ENCODE assay signal across 33 cellular contexts in genomic region chr12:28346567-28346966, GRCh38.
"Had no signal": no experiment of that assay in that cellular context is flagged by ENCODE, and none has a peak within 500 bp of the region (broad histone marks: within the 10 kb centered on the region; RNA-seq: fewer than 3 reads in every experiment).

No MANE protein-coding gene starts in this region.

- H3K4me3 ChIP-seq: adrenal gland, ascending aorta, body of pancreas, breast epithelium, cardiac muscle cell had no signal

- H3K27ac ChIP-seq: adrenal gland, ascending aorta, body of pancreas, brain microvascular endothelial cell, breast epithelium, cardiac muscle cell had no signal

- H3K9me3 ChIP-seq: adrenal gland, ascending aorta, body of pancreas, breast epithelium had no signal

- ATAC-seq: activated naive CD4-positive, alpha-beta T cell treated with anti-CD3 and anti-CD28 coated beads, Interleukin-2, amount 50 U/mL, for 72 hours; activated naive CD8-positive, alpha-beta T cell treated with anti-CD3 and anti-CD28 coated beads, Interleukin-2, amount 50 U/mL, for 24 hours; activated T-cell treated with anti-CD3 and anti-CD28 coated beads, Interleukin-2, amount 50 U/mL, for 4 hours; activated T-cell treated with anti-CD3 and anti-CD28 coated beads, Interleukin-2, amount 50 U/mL, for 72 hours; activated T-helper 17 cell treated with anti-CD3 and anti-CD28 coated beads, Interleukin-2, amount 50 U/mL, for 72 hours; body of pancreas had no signal

- DNase-seq: activated effector memory CD4-positive, alpha-beta T cell treated with anti-CD3 and anti-CD28 coated beads, Interleukin-2, amount 50 U/mL, for 16 hours; activated effector memory CD4-positive, alpha-beta T cell treated with Interleukin-2 at 50 U/mL for 16 hours; activated gamma-delta T cell; activated gamma-delta T cell treated with Interleukin-2 at 50 U/mL for 16 hours; activated naive CD4-positive, alpha-beta T cell; activated naive CD4-positive, alpha-beta T cell treated with anti-CD3 and anti-CD28 coated beads for 36 hours; activated naive CD4-positive, alpha-beta T cell treated with anti-CD3 and anti-CD28 coated beads, Interleukin-2, amount 10 ng/mL, durations not matched to agents 7 days and 5 days; activated naive CD4-positive, alpha-beta T cell treated with anti-CD3 and anti-CD28 coated beads, Interleukin-2, amount 50 U/mL, for 16 hours; activated naive CD4-positive, alpha-beta T cell treated with Interleukin-2 at 50 U/mL for 16 hours; activated naive CD8-positive, alpha-beta T cell treated with anti-CD3 and anti-CD28 coated beads for 36 hours; activated naive CD8-positive, alpha-beta T cell treated with anti-CD3 and anti-CD28 coated beads, Interleukin-2, amount 10 ng/mL, durations not matched to agents 7 days and 5 days; activated naive CD8-positive, alpha-beta T cell treated with anti-CD3 and anti-CD28 coated beads, Interleukin-2, amount 50 U/mL, for 24 hours; activated T-cell treated with anti-CD3 and anti-CD28 coated beads for 4 hours; activated T-cell treated with anti-CD3 and anti-CD28 coated beads, Interleukin-2, amount 50 U/mL, for 1 hour; activated T-cell treated with anti-CD3 and anti-CD28 coated beads, Interleukin-2, amount 50 U/mL, for 24 hours; activated T-cell treated with anti-CD3 and anti-CD28 coated beads, Interleukin-2, amount 50 U/mL, for 4 hours; activated T-cell treated with anti-CD3 and anti-CD28 coated beads, Interleukin-2, amount 50 U/mL, for 48 hours; activated T-cell treated with anti-CD3 and anti-CD28 coated beads, Interleukin-2, amount 50 U/mL, for 72 hours; adrenal gland; amniotic stem cell; amygdala; anterior cingulate cortex; aorta; body of pancreas; brain microvascular endothelial cell; caudate nucleus; central memory CD4-positive, alpha-beta T cell; cerebellar nuclear complex had no signal

- H3K36me3 ChIP-seq: adrenal gland, ascending aorta, brain microvascular endothelial cell, breast epithelium, cardiac muscle cell had no signal

- H3K4me1 ChIP-seq: ascending aorta, body of pancreas, breast epithelium had no signal

- H3K27me3 ChIP-seq: adrenal gland, ascending aorta, body of pancreas, brain microvascular endothelial cell, breast epithelium, cardiac muscle cell had no signal
